In genomic region chr13:51584731-51585191, GRCh38 we compare ENCODE assay signal across 8 cellular contexts. TPM values are rescaled to one million over a fixed set of nuclear protein-coding genes. Genes with fewer than 3 reads are reported as not detected.
A peak's percentile ranks its signal among the peaks of the same experiment; 100 is the strongest.
DNase-seq lines count a peak whose midpoint lies in the region; ATAC-seq lines count a peak whose summit lies in the region.

No MANE protein-coding gene starts in this region.

- intact Hi-C loops in Right ventricle myocardium superior (cut with DNase I): loop anchor here (2.0 to 10.0 kb wide), 3 partner anchors 132 to 220 kb away; partner anchors contain the start of genes DHRS12 and INTS6
- intact Hi-C loops in posterior cingulate gyrus (cut with DNase I): loop anchor here (1.0 to 5.0 kb wide), 4 partner anchors 42 to 220 kb away; partner anchors contain the start of genes DHRS12 and INTS6

- peak; percentile 29 for ATAC-seq in GM19328 (IDR thresholded peaks at IDR 0.05; ENCODE audit: unreplicated experiment)
- ATAC-seq in HG03442 (IDR thresholded peaks at IDR 0.05; ENCODE audit: unreplicated experiment): peak; percentile 23
- peak; percentile 27 for ATAC-seq in Right ventricle myocardium superior (ENCODE audit: poor library complexity)

- DNase-seq in CD1c-positive myeloid dendritic cell (ENCODE audit: extremely low spot score): peak; percentile 61
- DNase-seq in RKO (ENCODE audit: low spot score): peak; percentile 63
- DNase-seq in Right ventricle myocardium superior: peak; percentile 78
- peak in 9 of 10 donors; percentile 30 to 92 (median 42) for DNase-seq in posterior cingulate gyrus

- peak overlapping the region; percentile 59 for H3K4me3 ChIP-seq in urinary bladder (ENCODE audit: low read depth, low read length)

- H3K36me3 Mint-ChIP-seq in activated naive CD4-positive, alpha-beta T cell treated with anti-CD3 and anti-CD28 coated beads, Interleukin-2, amount 50 U/mL, for 24 hours: no peaks in the 10 kb centered on the region

- H3K27ac Mint-ChIP-seq in activated naive CD4-positive, alpha-beta T cell treated with anti-CD3 and anti-CD28 coated beads, Interleukin-2, amount 50 U/mL, for 24 hours: peak overlapping the region; percentile 46

- H3K27ac ChIP-seq in urinary bladder (ENCODE audit: low read depth): peak overlapping the region; percentile 88

- no peaks in the 10 kb centered on the region for H3K27me3 Mint-ChIP-seq in activated naive CD4-positive, alpha-beta T cell treated with anti-CD3 and anti-CD28 coated beads, Interleukin-2, amount 50 U/mL, for 24 hours

- H3K36me3 ChIP-seq in urinary bladder (ENCODE audit: insufficient read depth): no peaks in the 10 kb centered on the region

- no peaks in the 10 kb centered on the region for H3K4me1 ChIP-seq in urinary bladder (ENCODE audit: insufficient read depth)

- H3K9me3 Mint-ChIP-seq in activated naive CD4-positive, alpha-beta T cell treated with anti-CD3 and anti-CD28 coated beads, Interleukin-2, amount 50 U/mL, for 24 hours: no peaks in the 10 kb centered on the region

- peaks cover 38% of the 10 kb centered on the region for H3K4me1 Mint-ChIP-seq in activated naive CD4-positive, alpha-beta T cell treated with anti-CD3 and anti-CD28 coated beads, Interleukin-2, amount 50 U/mL, for 24 hours

- under 1% methylated on average over 43 of the region's 43 CpGs for WGBS in urinary bladder

- H3K4me3 Mint-ChIP-seq in activated naive CD4-positive, alpha-beta T cell treated with anti-CD3 and anti-CD28 coated beads, Interleukin-2, amount 50 U/mL, for 24 hours: peak overlapping the region; percentile 91

RNA-seq across cellular contexts. Expression of gene WDFY2, which starts 0.5 kb away (rescaled TPM):
- total RNA-seq in Right ventricle myocardium superior: 4.0 TPM
- total RNA-seq in urinary bladder: 14.5 TPM
- 5.2 TPM for polyA plus RNA-seq in urinary bladder

Comparison
In these comparisons a context has a peak if more than half of its experiments do, and no peak if none do; other contexts are left out.
1. Peak in every context shown above with its lines: DNase-seq, ATAC-seq, H3K4me3 ChIP-seq and H3K27ac ChIP-seq.